ENCODE assay signal across 15 cellular contexts in the genomic region with DNA sequence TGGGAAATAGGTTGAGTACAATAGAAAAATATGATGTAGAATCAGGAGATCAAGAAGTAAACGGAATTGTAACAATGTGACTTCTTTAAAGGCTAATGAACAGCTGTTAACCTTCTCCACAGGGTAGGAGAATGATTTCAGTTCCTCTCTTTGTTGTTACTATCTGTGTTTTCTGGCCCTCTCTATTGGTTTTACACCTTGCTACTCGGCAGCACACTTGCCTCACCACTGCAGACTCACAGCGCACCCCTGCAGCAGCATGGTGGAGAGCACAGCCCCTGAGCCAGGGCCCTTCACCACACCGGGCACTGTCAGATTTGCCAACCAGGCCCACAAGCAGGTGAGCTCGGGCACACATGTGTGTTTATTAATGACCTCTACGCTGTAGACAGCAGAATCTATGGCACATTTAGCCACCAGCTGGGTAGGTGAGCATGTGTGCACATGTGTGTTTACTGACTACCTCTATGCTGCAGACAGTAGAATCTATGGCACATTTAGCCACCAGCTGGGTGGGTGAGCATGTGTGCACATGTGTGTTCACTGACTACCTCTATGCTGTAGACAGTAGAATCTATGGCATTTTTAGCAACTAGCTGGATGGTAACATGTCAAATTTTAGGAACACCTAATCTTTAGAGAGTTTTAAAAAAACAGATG. TPM values are rescaled to one million over a fixed set of nuclear protein-coding genes. Genes with fewer than 3 reads are reported as not detected.
DNase-seq lines count a peak whose midpoint lies in the region; ATAC-seq and TF ChIP-seq lines count a peak whose summit lies in the region.
"Had no signal": no experiment of that assay in that cellular context is flagged by ENCODE, and none has a peak within 500 bp of the region (broad histone marks: within the 10 kb centered on the region; RNA-seq: fewer than 3 reads in every experiment).

No MANE protein-coding gene starts in this region.

- no peaks in the 10 kb centered on the region for H3K27me3 ChIP-seq in dorsolateral prefrontal cortex
- H3K27me3 ChIP-seq: body of pancreas, transverse colon had no signal

- peak overlapping the region; percentile 36 for H3K27ac Mint-ChIP-seq in glutamatergic neuron (ENCODE audit: unreplicated experiment)
- H3K27ac Mint-ChIP-seq in endothelial cell (ENCODE audit: unreplicated experiment) = no peak overlapping the region
- H3K27ac Mint-ChIP-seq: CD4-positive, CD25-positive, alpha-beta regulatory T cell had no signal

- ATAC-seq in GM18858 (IDR thresholded peaks at IDR 0.05; ENCODE audit: unreplicated experiment) (peak; percentile 83), GM21515 (IDR thresholded peaks at IDR 0.05; ENCODE audit: unreplicated experiment) (peak; percentile 87), HG03103 (IDR thresholded peaks at IDR 0.05; ENCODE audit: low read depth, unreplicated experiment) (peak; percentile 87)
- ATAC-seq: body of pancreas, esophagus mucosa had no signal

- H3K4me3 Mint-ChIP-seq in glutamatergic neuron (ENCODE audit: unreplicated experiment) = no peak overlapping the region
- no peak overlapping the region for H3K4me3 Mint-ChIP-seq in endothelial cell (ENCODE audit: unreplicated experiment)
- H3K4me3 Mint-ChIP-seq: CD4-positive, CD25-positive, alpha-beta regulatory T cell had no signal

- H3K27ac ChIP-seq in dorsolateral prefrontal cortex = no peak overlapping the region
- H3K27ac ChIP-seq: body of pancreas, transverse colon, WERI-Rb-1 had no signal

- intact Hi-C loops in dorsolateral prefrontal cortex (cut with DNase I) = no loop called here

- DNase-seq in glutamatergic neuron = no peak
- no peak for DNase-seq in SHP77 (lab: John Stamatoyannopoulos, UW)
- DNase-seq in endothelial cell (ENCODE audit: low spot score) = no peak
- DNase-seq in dorsolateral prefrontal cortex = no peak
- DNase-seq in NCI-H128 (lab: John Stamatoyannopoulos, UW; ENCODE audit: unreplicated experiment) = no peak
- DNase-seq: body of pancreas; CD4-positive, CD25-positive, alpha-beta regulatory T cell; Karpas-422; transverse colon; WERI-Rb-1 had no signal

- no peak for TF ChIP-seq CTCF in glutamatergic neuron (IDR thresholded peaks at IDR 0.05; ENCODE audit: partially characterized antibody, unreplicated experiment)
- no peak for TF ChIP-seq CTCF in endothelial cell (IDR thresholded peaks at IDR 0.05; ENCODE audit: unreplicated experiment)
- TF ChIP-seq CTCF in dorsolateral prefrontal cortex (IDR thresholded peaks at IDR 0.05 in 54 of 56, conservative IDR thresholded peaks at IDR 0.05 in 2 of 56; ENCODE audit: low read depth in 1 of 56, partially characterized antibody in 56 of 56) = no peak

- no peak overlapping the region for H3K4me3 ChIP-seq in dorsolateral prefrontal cortex
- H3K4me3 ChIP-seq: body of pancreas, transverse colon had no signal

- H3K27me3 Mint-ChIP-seq in glutamatergic neuron (ENCODE audit: unreplicated experiment) = no peaks in the 10 kb centered on the region
- no peaks in the 10 kb centered on the region for H3K27me3 Mint-ChIP-seq in endothelial cell (ENCODE audit: unreplicated experiment)
- H3K27me3 Mint-ChIP-seq: CD4-positive, CD25-positive, alpha-beta regulatory T cell had no signal

- H3K9me3 Mint-ChIP-seq in glutamatergic neuron (ENCODE audit: unreplicated experiment) (no peaks in the 10 kb centered on the region), endothelial cell (ENCODE audit: unreplicated experiment) (no peaks in the 10 kb centered on the region)
- H3K9me3 Mint-ChIP-seq: CD4-positive, CD25-positive, alpha-beta regulatory T cell had no signal

- H3K4me1 Mint-ChIP-seq in glutamatergic neuron (ENCODE audit: low read depth, unreplicated experiment) (peaks cover 8% of the 10 kb centered on the region), endothelial cell (ENCODE audit: unreplicated experiment) (peaks cover 12% of the 10 kb centered on the region)

- no peaks in the 10 kb centered on the region for H3K36me3 Mint-ChIP-seq in glutamatergic neuron (ENCODE audit: unreplicated experiment)
- peaks cover 11% of the 10 kb centered on the region for H3K36me3 Mint-ChIP-seq in endothelial cell (ENCODE audit: low read depth, unreplicated experiment)

RNA-seq across cellular contexts. Expression of a gene that starts 16.8 kb away (rescaled TPM):
- total RNA-seq in glutamatergic neuron (ENCODE audit: unreplicated experiment) = 23.5 TPM
- total RNA-seq in endothelial cell (ENCODE audit: unreplicated experiment) = 29.1 TPM
- total RNA-seq in dorsolateral prefrontal cortex = 10 to 100 TPM; 32.7 to 79.7 (median 45.4) TPM

RNA-seq across cellular contexts. Expression of a gene that starts 17.3 kb away (rescaled TPM):
- not detected for total RNA-seq in glutamatergic neuron (ENCODE audit: unreplicated experiment)
- 1.1 TPM for total RNA-seq in endothelial cell (ENCODE audit: unreplicated experiment)
- 100 to 1,000 TPM in 13 of 120 experiments, 10 to 100 TPM in 105, 1 to 10 TPM in 2; 7.1 to 260 (median 51.2) TPM for total RNA-seq in dorsolateral prefrontal cortex
- total RNA-seq: body of pancreas; CD4-positive, CD25-positive, alpha-beta regulatory T cell; RPMI7951; transverse colon had no signal

RNA-seq across cellular contexts. Expression of a gene that starts 57.2 kb away (rescaled TPM):
- total RNA-seq in glutamatergic neuron (ENCODE audit: unreplicated experiment) (17.0 TPM), endothelial cell (ENCODE audit: unreplicated experiment) (23.7 TPM), dorsolateral prefrontal cortex (100 to 1,000 TPM in 23 of 120 experiments, 10 to 100 TPM in 97; 59.1 to 146 (median 85.0) TPM)
